Comparison of ENCODE assay signal across 20 cellular contexts in the genomic region with DNA sequence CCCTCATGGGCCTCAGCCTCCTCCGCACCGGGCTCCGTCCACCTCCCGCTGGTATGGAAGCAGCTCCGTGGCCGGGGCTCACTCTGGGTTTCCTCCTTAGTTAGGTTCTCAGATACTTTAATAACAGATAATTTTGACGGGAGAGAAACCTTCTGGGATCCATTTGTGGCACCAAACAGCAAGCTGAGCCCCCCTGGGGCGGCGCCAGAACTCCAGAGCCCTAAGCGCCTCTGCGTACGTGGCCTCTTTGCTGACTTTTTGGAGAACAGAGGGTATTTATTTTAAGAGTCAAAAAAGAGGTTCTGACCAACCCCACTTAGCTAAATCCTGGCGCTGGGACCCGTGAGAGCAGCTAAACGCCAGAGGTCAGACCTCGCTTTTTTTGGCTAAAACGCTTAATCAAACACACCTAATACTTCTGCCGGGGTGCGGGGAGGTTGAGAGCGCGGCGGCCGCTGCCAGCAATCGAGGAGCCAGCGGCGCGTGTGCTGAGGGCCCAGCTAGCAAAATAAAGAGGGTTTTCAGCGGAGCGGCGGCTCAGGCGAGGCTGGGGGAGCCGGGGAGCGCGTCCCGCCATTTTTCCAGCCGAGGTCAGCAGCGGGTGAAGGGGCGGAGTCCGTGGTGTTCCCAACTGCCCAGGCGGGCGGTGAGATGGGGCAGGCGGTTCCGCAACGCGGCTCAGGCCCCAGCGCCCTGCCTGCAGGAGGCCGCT.
"Had no signal": no experiment of that assay in that cellular context is flagged by ENCODE, and none has a peak within 500 bp of the region (broad histone marks: within the 10 kb centered on the region; RNA-seq: fewer than 3 reads in every experiment).

No MANE protein-coding gene starts in this region.

- H3K36me3 ChIP-seq: sigmoid colon, SJSA1 had no signal

- H3K27ac ChIP-seq: SJSA1 had no signal

- H3K4me3 ChIP-seq: lung, mucosa of descending colon, sigmoid colon, SJSA1 had no signal

- DNase-seq: activated CD4-positive, alpha-beta memory T cell treated with anti-CD3 and anti-CD28 coated beads for 36 hours; activated CD4-positive, alpha-beta T cell treated with anti-CD3 and anti-CD28 coated beads for 1 hour; activated gamma-delta T cell treated with Interleukin-2 at 50 U/mL for 16 hours; activated naive CD8-positive, alpha-beta T cell treated with anti-CD3 and anti-CD28 coated beads, Interleukin-2, amount 10 ng/mL, durations not matched to agents 7 days and 5 days; activated T-cell treated with anti-CD3 and anti-CD28 coated beads, Interleukin-2, amount 50 U/mL, for 72 hours; anterior cingulate cortex; foreskin fibroblast; head of caudate nucleus; kidney; mucosa of descending colon; natural killer cell; nucleus accumbens; sigmoid colon; stimulated activated CD4-positive, alpha-beta T cell treated with anti-CD3 and anti-CD28 coated beads, Interleukin-12 subunit alpha, Interleukin-12 subunit beta, amount 100 ng/mL, for 4 hours; stimulated activated CD4-positive, alpha-beta T cell treated with anti-CD3 and anti-CD28 coated beads, Interleukin-2, amount 100 ng/mL, for 48 hours; stimulated activated naive CD4-positive, alpha-beta T cell treated with Interleukin-2 at 50 U/mL for 16 hours; T-helper 9 cell had no signal

- ATAC-seq: activated T-cell treated with anti-CD3 and anti-CD28 coated beads, Interleukin-2, amount 50 U/mL, for 72 hours; esophagus mucosa; mucosa of descending colon; natural killer cell had no signal

- H3K27me3 ChIP-seq: SJSA1 had no signal

- H3K9me3 ChIP-seq: mucosa of descending colon, SJSA1 had no signal

- H3K4me1 ChIP-seq: SJSA1 had no signal
